In genomic region chr5:41392016-41392415, GRCh38 we compare ENCODE assay signal across 29 cellular contexts.
"Had no signal": no experiment of that assay in that cellular context is flagged by ENCODE, and none has a peak within 500 bp of the region (broad histone marks: within the 10 kb centered on the region; RNA-seq: fewer than 3 reads in every experiment).

No MANE protein-coding gene starts in this region.

- H3K4me3 ChIP-seq: colonic mucosa had no signal

- H3K27me3 ChIP-seq: brain microvascular endothelial cell, colonic mucosa had no signal

- H3K27ac Mint-ChIP-seq: activated CD4-positive, alpha-beta memory T cell treated with anti-CD3 and anti-CD28 coated beads for 36 hours; activated CD4-positive, alpha-beta T cell treated with anti-CD3 and anti-CD28 coated beads for 36 hours; activated CD4-positive, alpha-beta T cell treated with anti-CD3 and anti-CD28 coated beads, Interleukin-2, amount 10 ng/mL, durations not matched to agents 24 days and 14 days; activated CD8-positive, alpha-beta memory T cell treated with anti-CD3 and anti-CD28 coated beads, Interleukin-2, amount 10 ng/mL, durations not matched to agents 7 days and 5 days; activated CD8-positive, alpha-beta T cell treated with anti-CD3 and anti-CD28 coated beads, Interleukin-2, amount 10 ng/mL, durations not matched to agents 7 days and 5 days; activated naive CD8-positive, alpha-beta T cell; activated T-helper 1 cell treated with anti-CD3 and anti-CD28 coated beads, Interleukin-12 subunit alpha, Interleukin-12 subunit beta, Interleukin-2, Interleukin-4 antibody, amounts not matched to agents 30 ng/mL and 10 ng/mL and 1 ng/mL, durations not matched to agents 14 hours and 24 hours and 36 hours; activated T-helper 2 cell treated with anti-CD3 and anti-CD28 coated beads, Interferon-gamma antibody, Interleukin-2, Interleukin-4, amounts not matched to agents 10 μg/mL and 5 μg/mL and 100 μg/mL, durations not matched to agents 14 hours and 24 hours and 36 hours; T-helper 17 cell; T-helper 2 cell treated with Interferon-gamma antibody and Interleukin-4, amounts not matched to agents 5 μg/mL and 100 μg/mL, for 36 hours had no signal

- H3K27ac ChIP-seq: brain microvascular endothelial cell, colonic mucosa had no signal

- DNase-seq: activated CD4-positive, alpha-beta memory T cell treated with anti-CD3 and anti-CD28 coated beads for 36 hours; activated CD4-positive, alpha-beta T cell treated with anti-CD3 and anti-CD28 coated beads for 36 hours; activated CD4-positive, alpha-beta T cell treated with anti-CD3 and anti-CD28 coated beads, Interleukin-2, amount 10 ng/mL, durations not matched to agents 24 days and 14 days; activated CD4-positive, CD25-positive, alpha-beta regulatory T cell; activated CD4-positive, CD25-positive, alpha-beta regulatory T cell treated with anti-CD3 and anti-CD28 coated beads, Interleukin-2, amount 50 U/mL, for 72 hours; activated CD8-positive, alpha-beta memory T cell treated with anti-CD3 and anti-CD28 coated beads, Interleukin-2, amount 10 ng/mL, durations not matched to agents 7 days and 5 days; activated CD8-positive, alpha-beta memory T cell treated with anti-CD3 and anti-CD28 coated beads, Interleukin-2, amount 50 U/mL, for 4 hours; activated CD8-positive, alpha-beta T cell treated with anti-CD3 and anti-CD28 coated beads, Interleukin-2, amount 10 ng/mL, durations not matched to agents 7 days and 5 days; activated effector memory CD4-positive, alpha-beta T cell treated with anti-CD3 and anti-CD28 coated beads, Interleukin-2, amount 50 U/mL, for 16 hours; activated naive CD4-positive, alpha-beta T cell treated with anti-CD3 and anti-CD28 coated beads, Interleukin-2, amount 50 U/mL, for 16 hours; activated T-cell treated with anti-CD3 and anti-CD28 coated beads, Interleukin-2, amount 50 U/mL, for 1 hour; activated T-cell treated with anti-CD3 and anti-CD28 coated beads, Interleukin-2, amount 50 U/mL, for 48 hours; amniotic stem cell; anterior cingulate cortex; brain microvascular endothelial cell; central memory CD4-positive, alpha-beta T cell; cerebellar nuclear complex; colonic mucosa; effector CD8-positive, alpha-beta T cell; foreskin fibroblast; head of caudate nucleus; T-helper 1 cell; T-helper 17 cell; T1000 had no signal

- H3K9me3 ChIP-seq: colonic mucosa had no signal

- H3K36me3 Mint-ChIP-seq: activated CD4-positive, alpha-beta memory T cell treated with anti-CD3 and anti-CD28 coated beads for 36 hours; activated CD8-positive, alpha-beta memory T cell treated with anti-CD3 and anti-CD28 coated beads, Interleukin-2, amount 10 ng/mL, durations not matched to agents 7 days and 5 days; activated naive CD8-positive, alpha-beta T cell had no signal

- H3K4me3 Mint-ChIP-seq: activated CD4-positive, alpha-beta memory T cell treated with anti-CD3 and anti-CD28 coated beads for 36 hours; activated CD4-positive, alpha-beta T cell treated with anti-CD3 and anti-CD28 coated beads for 36 hours; activated CD4-positive, alpha-beta T cell treated with anti-CD3 and anti-CD28 coated beads, Interleukin-2, amount 10 ng/mL, durations not matched to agents 24 days and 14 days; activated CD8-positive, alpha-beta memory T cell treated with anti-CD3 and anti-CD28 coated beads, Interleukin-2, amount 10 ng/mL, durations not matched to agents 7 days and 5 days; activated CD8-positive, alpha-beta T cell treated with anti-CD3 and anti-CD28 coated beads, Interleukin-2, amount 10 ng/mL, durations not matched to agents 7 days and 5 days; activated naive CD8-positive, alpha-beta T cell; activated T-helper 1 cell treated with anti-CD3 and anti-CD28 coated beads, Interleukin-12 subunit alpha, Interleukin-12 subunit beta, Interleukin-2, Interleukin-4 antibody, amounts not matched to agents 30 ng/mL and 10 ng/mL and 1 ng/mL, durations not matched to agents 14 hours and 24 hours and 36 hours; T-helper 17 cell; T-helper 2 cell treated with Interferon-gamma antibody and Interleukin-4, amounts not matched to agents 5 μg/mL and 100 μg/mL, for 36 hours had no signal

- H3K4me1 Mint-ChIP-seq: activated CD4-positive, alpha-beta T cell treated with anti-CD3 and anti-CD28 coated beads for 36 hours; activated CD4-positive, alpha-beta T cell treated with anti-CD3 and anti-CD28 coated beads, Interleukin-2, amount 10 ng/mL, durations not matched to agents 24 days and 14 days; activated CD8-positive, alpha-beta memory T cell treated with anti-CD3 and anti-CD28 coated beads, Interleukin-2, amount 10 ng/mL, durations not matched to agents 7 days and 5 days; T-helper 17 cell had no signal

- H3K27me3 Mint-ChIP-seq: activated CD4-positive, alpha-beta memory T cell treated with anti-CD3 and anti-CD28 coated beads for 36 hours; activated CD4-positive, alpha-beta T cell treated with anti-CD3 and anti-CD28 coated beads for 36 hours; activated CD4-positive, alpha-beta T cell treated with anti-CD3 and anti-CD28 coated beads, Interleukin-2, amount 10 ng/mL, durations not matched to agents 24 days and 14 days; activated CD8-positive, alpha-beta memory T cell treated with anti-CD3 and anti-CD28 coated beads, Interleukin-2, amount 10 ng/mL, durations not matched to agents 7 days and 5 days; activated naive CD8-positive, alpha-beta T cell; T-helper 17 cell had no signal

- H3K4me1 ChIP-seq: colonic mucosa had no signal

- H3K36me3 ChIP-seq: brain microvascular endothelial cell, colonic mucosa had no signal

- H3K9me3 Mint-ChIP-seq: activated CD4-positive, alpha-beta T cell treated with anti-CD3 and anti-CD28 coated beads, Interleukin-2, amount 10 ng/mL, durations not matched to agents 24 days and 14 days had no signal

- ATAC-seq: activated CD4-positive, alpha-beta T cell treated with anti-CD3 and anti-CD28 coated beads for 36 hours; activated CD8-positive, alpha-beta memory T cell treated with anti-CD3 and anti-CD28 coated beads, Interleukin-2, amount 10 ng/mL, durations not matched to agents 7 days and 5 days; activated CD8-positive, alpha-beta T cell treated with anti-CD3 and anti-CD28 coated beads, Interleukin-2, amount 10 ng/mL, durations not matched to agents 7 days and 5 days; esophagus mucosa; T-helper 17 cell had no signal
